Comparison of ENCODE assay signal across 1 cellular context in genomic region chr10:79322616-79323566, GRCh38.
TF ChIP-seq lines count a peak whose summit lies in the region.

No MANE protein-coding gene starts in this region.

TF ChIP-seq in HepG2, 621 proteins besides CTCF, POLR2A, EP300 and RAD21 (continued from another document):
- TF ChIP-seq ZXDC (CRISPR knock-in tag; IDR thresholded peaks at IDR 0.05): no peak
- TF ChIP-seq GLI4 (CRISPR knock-in tag; IDR thresholded peaks at IDR 0.05; ENCODE audit: borderline replicate concordance): no peak
